Comparison of ENCODE assay signal across 9 cellular contexts in genomic region chr1:92953491-92953890, GRCh38. TPM values are rescaled to one million over a fixed set of nuclear protein-coding genes. Genes with fewer than 3 reads are reported as not detected.
A peak's percentile ranks its signal among the peaks of the same experiment; 100 is the strongest.
DNase-seq lines count a peak whose midpoint lies in the region; ATAC-seq and TF ChIP-seq lines count a peak whose summit lies in the region.
"Had no signal": no experiment of that assay in that cellular context is flagged by ENCODE, and none has a peak within 500 bp of the region (broad histone marks: within the 10 kb centered on the region; RNA-seq: fewer than 3 reads in every experiment).

No MANE protein-coding gene starts in this region.

- H3K27ac ChIP-seq in SU-DHL-6 (ENCODE audit: low read depth, low read length) (peak overlapping the region; percentile 98), WERI-Rb-1 (no peak overlapping the region)

- H3K36me3 ChIP-seq in SU-DHL-6 (ENCODE audit: low read length) (no peaks in the 10 kb centered on the region), WERI-Rb-1 (no peaks in the 10 kb centered on the region)

- H3K79me2 ChIP-seq in SU-DHL-6 (ENCODE audit: insufficient read depth, low read length), result peaks cover 96% of the 10 kb centered on the region

- in situ Hi-C loops in KBM-7 (cut with MboI; ENCODE audit: low pct_unique_long_range_greater_than_20kb, low sequenced_read_pairs), result no loop called here

- H3K4me3 ChIP-seq in SU-DHL-6 (ENCODE audit: insufficient read depth, low read length, poor library complexity, severe bottlenecking), result peak overlapping the region; percentile 41
- H3K4me3 ChIP-seq in WERI-Rb-1 (ENCODE audit: low read depth, low read length), result no peak overlapping the region

- H3K9me2 ChIP-seq in SU-DHL-6 (replicated peaks; ENCODE audit: insufficient read depth, low read length), result no peaks in the 10 kb centered on the region

- POLR2A ChIA-PET in WTC11 (lab: Charles Lee), result no interaction called here

- peak overlapping the region; percentile 2 for H3K4me3 Mint-ChIP-seq in activated T-cell treated with anti-CD3 and anti-CD28 coated beads, Interleukin-2, amount 50 U/mL, for 24 hours
- H3K4me3 Mint-ChIP-seq in WTC11, result no peak overlapping the region

- H3K27ac Mint-ChIP-seq in activated T-cell treated with anti-CD3 and anti-CD28 coated beads, Interleukin-2, amount 50 U/mL, for 24 hours, result peak overlapping the region; percentile 23
- H3K27ac Mint-ChIP-seq in WTC11, result no peak overlapping the region

- peak overlapping the region; percentile 91 for H3K4me2 ChIP-seq in SU-DHL-6 (ENCODE audit: low read depth, low read length, poor library complexity, severe bottlenecking)

- H2AFZ ChIP-seq in SU-DHL-6 (ENCODE audit: low read depth, low read length, severe bottlenecking), result no peak overlapping the region

- ATAC-seq in HG03025 (IDR thresholded peaks at IDR 0.05; ENCODE audit: low FRiP score, unreplicated experiment) (peak; percentile 50), WTC11 (no peak)
- ATAC-seq in stimulated activated naive CD8-positive, alpha-beta T cell treated with anti-CD3 and anti-CD28 coated beads, Interleukin-15, Interleukin-2, amounts not matched to agents 100 U/mL and 50 U/mL, for 24 hours, result peak; percentile 82

- DNase-seq in activated T-cell treated with anti-CD3 and anti-CD28 coated beads, Interleukin-2, amount 50 U/mL, for 24 hours, result no peak
- no peak for DNase-seq in activated T-cell treated with anti-CD3 and anti-CD28 coated beads, Interleukin-2, amount 50 U/mL, for 1 hour
- no peak for DNase-seq in stimulated activated naive CD8-positive, alpha-beta T cell treated with anti-CD3 and anti-CD28 coated beads, Interleukin-15, Interleukin-2, amounts not matched to agents 100 U/mL and 50 U/mL, for 24 hours
- DNase-seq in WTC11 (ENCODE audit: low spot score) (no peak), KBM-7 (no peak), WERI-Rb-1 (no peak)
- DNase-seq: islet precursor cell had no signal

- TF ChIP-seq CTCF in SU-DHL-6 (IDR thresholded peaks at IDR 0.05; ENCODE audit: insufficient read depth, low read length, poor library complexity, severe bottlenecking) (no peak), WTC11 (IDR thresholded peaks at IDR 0.05) (no peak), WERI-Rb-1 (IDR thresholded peaks at IDR 0.05; ENCODE audit: low read depth, low read length) (no peak)

- H3F3A ChIP-seq in SU-DHL-6 (ENCODE audit: insufficient read depth), result peaks cover 70% of the 10 kb centered on the region

- H3K9ac ChIP-seq in SU-DHL-6 (ENCODE audit: low read length), result peak overlapping the region; percentile 23

- no peaks in the 10 kb centered on the region for H3K9me3 Mint-ChIP-seq in activated T-cell treated with anti-CD3 and anti-CD28 coated beads, Interleukin-2, amount 50 U/mL, for 24 hours
- no peaks in the 10 kb centered on the region for H3K9me3 Mint-ChIP-seq in WTC11

- no peaks in the 10 kb centered on the region for H3K27me3 ChIP-seq in SU-DHL-6 (ENCODE audit: low read length)
- no peaks in the 10 kb centered on the region for H3K27me3 ChIP-seq in WERI-Rb-1 (ENCODE audit: insufficient read depth, low read depth, severe bottlenecking)

- CTCF ChIA-PET in WTC11 (lab: Charles Lee), result no interaction called here

- H3K9me3 ChIP-seq in SU-DHL-6 (ENCODE audit: insufficient read depth, low read length) (no peaks in the 10 kb centered on the region), WERI-Rb-1 (ENCODE audit: severe bottlenecking) (no peaks in the 10 kb centered on the region)

- no peaks in the 10 kb centered on the region for H3K36me3 Mint-ChIP-seq in activated T-cell treated with anti-CD3 and anti-CD28 coated beads, Interleukin-2, amount 50 U/mL, for 24 hours (ENCODE audit: low read depth)
- no peaks in the 10 kb centered on the region for H3K36me3 Mint-ChIP-seq in WTC11

- H3K27me3 Mint-ChIP-seq in activated T-cell treated with anti-CD3 and anti-CD28 coated beads, Interleukin-2, amount 50 U/mL, for 24 hours, result no peaks in the 10 kb centered on the region
- H3K27me3 Mint-ChIP-seq in WTC11 (ENCODE audit: low read depth), result no peaks in the 10 kb centered on the region

- H4K20me1 ChIP-seq in SU-DHL-6 (ENCODE audit: low read depth, low read length), result no peaks in the 10 kb centered on the region

- peaks cover 41% of the 10 kb centered on the region for H3K4me1 Mint-ChIP-seq in activated T-cell treated with anti-CD3 and anti-CD28 coated beads, Interleukin-2, amount 50 U/mL, for 24 hours (ENCODE audit: low read depth)
- H3K4me1 Mint-ChIP-seq in WTC11, result peaks cover 7% of the 10 kb centered on the region; the same call in 1 of the 2 replicates

TF ChIP-seq in WTC11, 78 proteins besides CTCF, POLR2A, EP300 and RAD21 (continues in another document):
- no peak for TF ChIP-seq SOX15 (CRISPR knock-in tag; IDR thresholded peaks at IDR 0.05)
- no peak for TF ChIP-seq JUN (CRISPR knock-in tag; IDR thresholded peaks at IDR 0.05)
- TF ChIP-seq NR3C1 (CRISPR knock-in tag; conservative IDR thresholded peaks at IDR 0.05; ENCODE audit: low read depth), result no peak
- TF ChIP-seq TEAD1 (CRISPR knock-in tag; IDR thresholded peaks at IDR 0.05), result no peak
- no peak for TF ChIP-seq ZNF138 (CRISPR knock-in tag; conservative IDR thresholded peaks at IDR 0.05)
- no peak for TF ChIP-seq ZNF512 (CRISPR knock-in tag; IDR thresholded peaks at IDR 0.05; ENCODE audit: borderline replicate concordance)
- TF ChIP-seq EMX1 (CRISPR knock-in tag; IDR thresholded peaks at IDR 0.05), result no peak
- TF ChIP-seq ZBTB43 (CRISPR knock-in tag; IDR thresholded peaks at IDR 0.05), result no peak
- no peak for TF ChIP-seq TP53 (CRISPR knock-in tag; IDR thresholded peaks at IDR 0.05)
- no peak for TF ChIP-seq ZNF121 (CRISPR knock-in tag; IDR thresholded peaks at IDR 0.05)
- no peak for TF ChIP-seq STAT6 (CRISPR knock-in tag; conservative IDR thresholded peaks at IDR 0.05; ENCODE audit: low read depth)
- no peak for TF ChIP-seq HMGA2 (CRISPR knock-in tag; IDR thresholded peaks at IDR 0.05)

RNA-seq across cellular contexts. Expression of gene DIPK1A, which starts 7.8 kb away (rescaled TPM):
- total RNA-seq in WTC11 (2021), result 4.4 to 4.8 TPM (median 4.7 TPM) in 3 replicates
